In the genomic region with DNA sequence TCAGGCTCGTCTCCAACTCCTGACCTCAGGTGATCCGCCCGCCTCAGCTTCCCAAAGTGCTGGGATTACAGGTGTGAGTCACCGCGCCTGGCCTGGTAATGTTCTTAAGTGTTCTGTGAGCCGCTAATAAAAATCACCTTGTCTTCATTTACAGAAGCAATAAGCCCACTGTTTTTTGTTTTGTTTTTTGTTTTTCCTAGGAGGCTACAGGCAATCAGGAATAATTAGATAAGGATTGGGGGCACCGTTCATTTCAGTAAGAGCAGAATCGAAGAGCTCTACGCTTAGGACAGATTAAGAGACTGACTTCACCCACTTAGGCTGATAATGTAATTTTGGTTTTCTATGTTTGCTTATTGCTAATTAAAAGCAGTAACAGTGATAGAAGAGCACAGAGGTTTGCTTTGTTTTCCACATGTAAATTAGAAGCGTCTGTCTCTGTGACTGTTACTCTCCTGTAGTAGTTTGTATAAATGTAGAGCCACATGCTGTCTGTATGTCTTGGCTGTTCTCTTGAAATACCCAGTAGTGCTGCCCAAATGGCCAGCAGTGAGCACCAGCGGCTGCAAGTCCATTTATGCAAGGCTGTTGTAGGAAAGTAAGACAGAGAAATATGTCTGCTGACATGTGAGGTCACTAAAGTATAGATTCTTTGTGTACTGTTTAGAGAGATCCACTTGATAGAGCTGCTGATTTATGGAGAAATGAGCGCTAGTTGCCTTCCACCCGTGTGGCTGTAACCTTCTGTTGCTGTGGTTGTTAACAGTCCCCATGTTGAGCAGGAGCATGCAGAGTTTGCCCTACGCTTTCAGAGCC, we compare ENCODE assay signal across 1 cellular context.
TF ChIP-seq lines count a peak whose summit lies in the region.

No MANE protein-coding gene starts in this region.

TF ChIP-seq in H1, 55 proteins besides CTCF, POLR2A, EP300 and RAD21 (continued from another document):
- TF ChIP-seq, protein P1, sequence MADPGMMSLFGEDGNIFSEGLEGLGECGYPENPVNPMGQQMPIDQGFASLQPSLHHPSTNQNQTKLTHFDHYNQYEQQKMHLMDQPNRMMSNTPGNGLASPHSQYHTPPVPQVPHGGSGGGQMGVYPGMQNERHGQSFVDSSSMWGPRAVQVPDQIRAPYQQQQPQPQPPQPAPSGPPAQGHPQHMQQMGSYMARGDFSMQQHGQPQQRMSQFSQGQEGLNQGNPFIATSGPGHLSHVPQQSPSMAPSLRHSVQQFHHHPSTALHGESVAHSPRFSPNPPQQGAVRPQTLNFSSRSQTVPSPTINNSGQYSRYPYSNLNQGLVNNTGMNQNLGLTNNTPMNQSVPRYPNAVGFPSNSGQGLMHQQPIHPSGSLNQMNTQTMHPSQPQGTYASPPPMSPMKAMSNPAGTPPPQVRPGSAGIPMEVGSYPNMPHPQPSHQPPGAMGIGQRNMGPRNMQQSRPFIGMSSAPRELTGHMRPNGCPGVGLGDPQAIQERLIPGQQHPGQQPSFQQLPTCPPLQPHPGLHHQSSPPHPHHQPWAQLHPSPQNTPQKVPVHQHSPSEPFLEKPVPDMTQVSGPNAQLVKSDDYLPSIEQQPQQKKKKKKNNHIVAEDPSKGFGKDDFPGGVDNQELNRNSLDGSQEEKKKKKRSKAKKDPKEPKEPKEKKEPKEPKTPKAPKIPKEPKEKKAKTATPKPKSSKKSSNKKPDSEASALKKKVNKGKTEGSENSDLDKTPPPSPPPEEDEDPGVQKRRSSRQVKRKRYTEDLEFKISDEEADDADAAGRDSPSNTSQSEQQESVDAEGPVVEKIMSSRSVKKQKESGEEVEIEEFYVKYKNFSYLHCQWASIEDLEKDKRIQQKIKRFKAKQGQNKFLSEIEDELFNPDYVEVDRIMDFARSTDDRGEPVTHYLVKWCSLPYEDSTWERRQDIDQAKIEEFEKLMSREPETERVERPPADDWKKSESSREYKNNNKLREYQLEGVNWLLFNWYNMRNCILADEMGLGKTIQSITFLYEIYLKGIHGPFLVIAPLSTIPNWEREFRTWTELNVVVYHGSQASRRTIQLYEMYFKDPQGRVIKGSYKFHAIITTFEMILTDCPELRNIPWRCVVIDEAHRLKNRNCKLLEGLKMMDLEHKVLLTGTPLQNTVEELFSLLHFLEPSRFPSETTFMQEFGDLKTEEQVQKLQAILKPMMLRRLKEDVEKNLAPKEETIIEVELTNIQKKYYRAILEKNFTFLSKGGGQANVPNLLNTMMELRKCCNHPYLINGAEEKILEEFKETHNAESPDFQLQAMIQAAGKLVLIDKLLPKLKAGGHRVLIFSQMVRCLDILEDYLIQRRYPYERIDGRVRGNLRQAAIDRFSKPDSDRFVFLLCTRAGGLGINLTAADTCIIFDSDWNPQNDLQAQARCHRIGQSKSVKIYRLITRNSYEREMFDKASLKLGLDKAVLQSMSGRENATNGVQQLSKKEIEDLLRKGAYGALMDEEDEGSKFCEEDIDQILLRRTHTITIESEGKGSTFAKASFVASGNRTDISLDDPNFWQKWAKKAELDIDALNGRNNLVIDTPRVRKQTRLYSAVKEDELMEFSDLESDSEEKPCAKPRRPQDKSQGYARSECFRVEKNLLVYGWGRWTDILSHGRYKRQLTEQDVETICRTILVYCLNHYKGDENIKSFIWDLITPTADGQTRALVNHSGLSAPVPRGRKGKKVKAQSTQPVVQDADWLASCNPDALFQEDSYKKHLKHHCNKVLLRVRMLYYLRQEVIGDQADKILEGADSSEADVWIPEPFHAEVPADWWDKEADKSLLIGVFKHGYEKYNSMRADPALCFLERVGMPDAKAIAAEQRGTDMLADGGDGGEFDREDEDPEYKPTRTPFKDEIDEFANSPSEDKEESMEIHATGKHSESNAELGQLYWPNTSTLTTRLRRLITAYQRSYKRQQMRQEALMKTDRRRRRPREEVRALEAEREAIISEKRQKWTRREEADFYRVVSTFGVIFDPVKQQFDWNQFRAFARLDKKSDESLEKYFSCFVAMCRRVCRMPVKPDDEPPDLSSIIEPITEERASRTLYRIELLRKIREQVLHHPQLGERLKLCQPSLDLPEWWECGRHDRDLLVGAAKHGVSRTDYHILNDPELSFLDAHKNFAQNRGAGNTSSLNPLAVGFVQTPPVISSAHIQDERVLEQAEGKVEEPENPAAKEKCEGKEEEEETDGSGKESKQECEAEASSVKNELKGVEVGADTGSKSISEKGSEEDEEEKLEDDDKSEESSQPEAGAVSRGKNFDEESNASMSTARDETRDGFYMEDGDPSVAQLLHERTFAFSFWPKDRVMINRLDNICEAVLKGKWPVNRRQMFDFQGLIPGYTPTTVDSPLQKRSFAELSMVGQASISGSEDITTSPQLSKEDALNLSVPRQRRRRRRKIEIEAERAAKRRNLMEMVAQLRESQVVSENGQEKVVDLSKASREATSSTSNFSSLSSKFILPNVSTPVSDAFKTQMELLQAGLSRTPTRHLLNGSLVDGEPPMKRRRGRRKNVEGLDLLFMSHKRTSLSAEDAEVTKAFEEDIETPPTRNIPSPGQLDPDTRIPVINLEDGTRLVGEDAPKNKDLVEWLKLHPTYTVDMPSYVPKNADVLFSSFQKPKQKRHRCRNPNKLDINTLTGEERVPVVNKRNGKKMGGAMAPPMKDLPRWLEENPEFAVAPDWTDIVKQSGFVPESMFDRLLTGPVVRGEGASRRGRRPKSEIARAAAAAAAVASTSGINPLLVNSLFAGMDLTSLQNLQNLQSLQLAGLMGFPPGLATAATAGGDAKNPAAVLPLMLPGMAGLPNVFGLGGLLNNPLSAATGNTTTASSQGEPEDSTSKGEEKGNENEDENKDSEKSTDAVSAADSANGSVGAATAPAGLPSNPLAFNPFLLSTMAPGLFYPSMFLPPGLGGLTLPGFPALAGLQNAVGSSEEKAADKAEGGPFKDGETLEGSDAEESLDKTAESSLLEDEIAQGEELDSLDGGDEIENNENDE (IDR thresholded peaks at IDR 0.05; ENCODE audit: insufficient replicate concordance, low read length) = no peak
- TF ChIP-seq ZNF274 (IDR thresholded peaks at IDR 0.05; ENCODE audit: borderline replicate concordance, extremely low read depth, low read length) (no peak), CHD1 (IDR thresholded peaks at IDR 0.05; ENCODE audit: low read depth, low read length) (no peak), SP4 (IDR thresholded peaks at IDR 0.05; ENCODE audit: low read length) (no peak), SIX5 (IDR thresholded peaks at IDR 0.05; ENCODE audit: low read depth, low read length) (no peak)
- TF ChIP-seq, protein P2, sequence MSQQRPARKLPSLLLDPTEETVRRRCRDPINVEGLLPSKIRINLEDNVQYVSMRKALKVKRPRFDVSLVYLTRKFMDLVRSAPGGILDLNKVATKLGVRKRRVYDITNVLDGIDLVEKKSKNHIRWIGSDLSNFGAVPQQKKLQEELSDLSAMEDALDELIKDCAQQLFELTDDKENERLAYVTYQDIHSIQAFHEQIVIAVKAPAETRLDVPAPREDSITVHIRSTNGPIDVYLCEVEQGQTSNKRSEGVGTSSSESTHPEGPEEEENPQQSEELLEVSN (IDR thresholded peaks at IDR 0.05) = no peak
